In the genomic region with DNA sequence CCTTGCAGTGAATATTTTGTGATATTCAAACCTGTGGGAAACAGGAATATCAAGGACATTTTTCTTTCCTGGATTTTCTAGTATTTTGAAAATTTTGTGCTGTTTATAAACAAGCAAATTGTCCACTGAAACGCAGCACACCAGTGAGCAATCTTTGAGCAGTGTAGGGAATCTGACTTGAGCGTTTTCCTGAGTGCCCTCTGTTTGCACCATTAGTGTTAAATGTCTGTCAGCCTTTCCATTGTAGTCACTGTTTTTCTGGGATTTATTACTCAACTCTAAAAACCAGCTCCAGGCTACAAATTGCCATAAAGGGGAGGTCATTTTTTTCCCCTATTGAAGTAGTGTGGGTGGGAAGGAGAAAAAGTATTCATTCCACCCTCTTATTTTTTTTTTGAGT, we compare ENCODE assay signal across 19 cellular contexts. TPM values are rescaled to one million over a fixed set of nuclear protein-coding genes. Genes with fewer than 3 reads are reported as not detected.
DNase-seq lines count a peak whose midpoint lies in the region; ATAC-seq and TF ChIP-seq lines count a peak whose summit lies in the region.
"Had no signal": no experiment of that assay in that cellular context is flagged by ENCODE, and none has a peak within 500 bp of the region (broad histone marks: within the 10 kb centered on the region; RNA-seq: fewer than 3 reads in every experiment).

No MANE protein-coding gene starts in this region.

- H3K4me3 Mint-ChIP-seq in T-helper 1 cell treated with Interleukin-12 subunit alpha and Interleukin-12 subunit beta and Interleukin-4 antibody, amounts not matched to agents 30 μg/mL and 1 μg/mL, for 36 hours: no peak overlapping the region
- H3K4me3 Mint-ChIP-seq: activated CD8-positive, alpha-beta T cell treated with anti-CD3 and anti-CD28 coated beads for 36 hours; neural crest cell had no signal

- H3K4me1 Mint-ChIP-seq in T-helper 1 cell treated with Interleukin-12 subunit alpha and Interleukin-12 subunit beta and Interleukin-4 antibody, amounts not matched to agents 30 μg/mL and 1 μg/mL, for 36 hours (ENCODE audit: low read depth): peaks cover 52% of the 10 kb centered on the region

- in situ Hi-C loops in GM23248 (cut with MboI): no loop called here

- H3K9me2 ChIP-seq in GM23248 (ENCODE audit: insufficient read depth) (no peaks in the 10 kb centered on the region), OCI-LY7 (ENCODE audit: insufficient read depth, low read length) (no peaks in the 10 kb centered on the region), Karpas-422 (replicated peaks; ENCODE audit: insufficient read depth, low read length) (no peaks in the 10 kb centered on the region)

- H4K20me1 ChIP-seq in GM23248 (ENCODE audit: insufficient read depth) (no peaks in the 10 kb centered on the region), OCI-LY7 (ENCODE audit: insufficient read depth, low read length) (no peaks in the 10 kb centered on the region), Karpas-422 (ENCODE audit: insufficient read depth, low read depth, low read length) (no peaks in the 10 kb centered on the region)

- peaks cover 9% of the 10 kb centered on the region; the same call in 1 of the 2 replicates for H3K79me2 ChIP-seq in GM23248 (ENCODE audit: insufficient read depth)
- H3K79me2 ChIP-seq in OCI-LY7 (ENCODE audit: insufficient read depth, low read depth, low read length): no peaks in the 10 kb centered on the region
- no peaks in the 10 kb centered on the region for H3K79me2 ChIP-seq in Karpas-422 (ENCODE audit: low read length)

- POLR2A ChIA-PET in OCI-LY7 (lab: Charles Lee): interaction anchor here (0.6 kb wide), 1 partner anchor 549 kb away, joined by 4 read pairs; no protein-coding TSS in a partner anchor

- no peaks in the 10 kb centered on the region for H3K9me3 Mint-ChIP-seq in T-helper 1 cell treated with Interleukin-12 subunit alpha and Interleukin-12 subunit beta and Interleukin-4 antibody, amounts not matched to agents 30 μg/mL and 1 μg/mL, for 36 hours
- H3K9me3 Mint-ChIP-seq: activated CD8-positive, alpha-beta T cell treated with anti-CD3 and anti-CD28 coated beads for 36 hours; neural crest cell had no signal

- ATAC-seq in HG03460 (IDR thresholded peaks at IDR 0.05; ENCODE audit: unreplicated experiment): no peak
- ATAC-seq in body of pancreas: no peak
- ATAC-seq: activated CD8-positive, alpha-beta T cell treated with anti-CD3 and anti-CD28 coated beads for 36 hours had no signal

- 6 to 9% methylated on average over 2 of the region's 2 CpGs for WGBS in GM23248 (ENCODE audit: low coverage in 1 of 2, low lambda C conversion rate in 2 of 2, missing lambda C conversion rate in 2 of 2), 2 experiments
- 13 to 15% methylated on average over 2 of the region's 2 CpGs for WGBS in body of pancreas, 2 donors

- DNase-seq in T-helper 1 cell: no peak
- peak; percentile 83 for DNase-seq in GM23248
- no peak for DNase-seq in OCI-LY7 (ENCODE audit: low spot score)
- DNase-seq in medulla oblongata (ENCODE audit: extremely low spot score): peak; percentile 11
- no peak for DNase-seq in Karpas-422
- no peak for DNase-seq in body of pancreas
- DNase-seq: activated CD8-positive, alpha-beta T cell treated with anti-CD3 and anti-CD28 coated beads for 36 hours; dorsolateral prefrontal cortex; head of caudate nucleus; mesendoderm; MM.1S; retina; stimulated activated CD4-positive, alpha-beta T cell treated with anti-CD3 and anti-CD28 coated beads, Interleukin-15, amount 100 ng/mL, for 24 hours had no signal

- H3K4me1 ChIP-seq in GM23248 (ENCODE audit: insufficient read depth) (peaks cover 25% of the 10 kb centered on the region), OCI-LY7 (ENCODE audit: insufficient read depth, low read length, poor library complexity, severe bottlenecking) (peaks cover 27% of the 10 kb centered on the region), Karpas-422 (ENCODE audit: low read length) (no peaks in the 10 kb centered on the region), body of pancreas (no peaks in the 10 kb centered on the region)
- H3K4me1 ChIP-seq: SJSA1 had no signal

- TF ChIP-seq POLR2A in body of pancreas (IDR thresholded peaks at IDR 0.05): no peak

- intact Hi-C loops in OCI-LY7 (cut with micrococcal nuclease; ENCODE audit: unreplicated experiment) (loop anchor here (5.0 kb wide), 1 partner anchor 194 kb away; no protein-coding TSS in a partner anchor), body of pancreas (cut with DNase I) (no loop called here)

- peaks cover 15% of the 10 kb centered on the region for H3K36me3 Mint-ChIP-seq in T-helper 1 cell treated with Interleukin-12 subunit alpha and Interleukin-12 subunit beta and Interleukin-4 antibody, amounts not matched to agents 30 μg/mL and 1 μg/mL, for 36 hours (ENCODE audit: low read depth)

- peak overlapping the region; percentile 66 for H3K4me2 ChIP-seq in GM23248 (ENCODE audit: unreplicated experiment)
- H3K4me2 ChIP-seq in OCI-LY7 (ENCODE audit: low read length): no peak overlapping the region
- H3K4me2 ChIP-seq in Karpas-422 (ENCODE audit: low read depth, low read length, poor library complexity, severe bottlenecking): no peak overlapping the region

- H3K27me3 ChIP-seq in GM23248 (replicated peaks; ENCODE audit: insufficient read depth) (no peaks in the 10 kb centered on the region), Karpas-422 (ENCODE audit: low read length) (no peaks in the 10 kb centered on the region), body of pancreas (no peaks in the 10 kb centered on the region)
- H3K27me3 ChIP-seq: esophagus muscularis mucosa had no signal

- CTCF ChIA-PET in OCI-LY7 (lab: Charles Lee; ENCODE audit: unreplicated experiment): no interaction called here

- H3K4me3 ChIP-seq in GM23248 (no peak overlapping the region), OCI-LY7 (ENCODE audit: low read depth, low read length, poor library complexity, severe bottlenecking) (no peak overlapping the region), Karpas-422 (ENCODE audit: low read length) (no peak overlapping the region), body of pancreas (no peak overlapping the region)
- H3K4me3 ChIP-seq: dorsolateral prefrontal cortex, esophagus muscularis mucosa, SJSA1 had no signal

- H3K36me3 ChIP-seq in GM23248 (ENCODE audit: low read depth) (no peaks in the 10 kb centered on the region), OCI-LY7 (ENCODE audit: insufficient read depth, low read length) (no peaks in the 10 kb centered on the region), Karpas-422 (ENCODE audit: insufficient read depth, low read length) (no peaks in the 10 kb centered on the region), body of pancreas (replicated peaks in 1 of 2; ENCODE audit: insufficient read depth in 1 of 2, low read depth in 2 of 2) (no peaks in the 10 kb centered on the region)
- H3K36me3 ChIP-seq: esophagus muscularis mucosa, SJSA1 had no signal

- BruUV-seq in OCI-LY7 (replicated peaks; lab: Mats Ljungman, UMichigan): no TSS peak

- H3F3A ChIP-seq in GM23248 (ENCODE audit: insufficient read depth): peaks cover 21% of the 10 kb centered on the region

- peak overlapping the region; percentile 76 for H3K27ac Mint-ChIP-seq in T-helper 1 cell treated with Interleukin-12 subunit alpha and Interleukin-12 subunit beta and Interleukin-4 antibody, amounts not matched to agents 30 μg/mL and 1 μg/mL, for 36 hours
- H3K27ac Mint-ChIP-seq: activated CD8-positive, alpha-beta T cell treated with anti-CD3 and anti-CD28 coated beads for 36 hours had no signal

- TF ChIP-seq CTCF in OCI-LY7 (conservative IDR thresholded peaks at IDR 0.05; ENCODE audit: low read length) (no peak), body of pancreas (IDR thresholded peaks at IDR 0.05) (no peak)

- H3K9ac ChIP-seq in GM23248 (peak overlapping the region; percentile 46), Karpas-422 (ENCODE audit: low read length) (no peak overlapping the region)

- H3K9me3 ChIP-seq in GM23248 (ENCODE audit: low read depth) (no peaks in the 10 kb centered on the region), OCI-LY7 (ENCODE audit: low read length) (peaks cover 6% of the 10 kb centered on the region; the same call in 1 of the 2 replicates), Karpas-422 (ENCODE audit: low read length) (peaks cover 8% of the 10 kb centered on the region), body of pancreas (no peaks in the 10 kb centered on the region)
- H3K9me3 ChIP-seq: esophagus muscularis mucosa, SJSA1 had no signal

- no peaks in the 10 kb centered on the region for H3K27me3 Mint-ChIP-seq in T-helper 1 cell treated with Interleukin-12 subunit alpha and Interleukin-12 subunit beta and Interleukin-4 antibody, amounts not matched to agents 30 μg/mL and 1 μg/mL, for 36 hours (ENCODE audit: low read depth)

- H2AFZ ChIP-seq in GM23248: peak overlapping the region; percentile 2
- peak overlapping the region; percentile 68 for H2AFZ ChIP-seq in OCI-LY7 (ENCODE audit: low read length)
- no peak overlapping the region for H2AFZ ChIP-seq in Karpas-422 (ENCODE audit: low read length)

- peak overlapping the region; percentile 58 for H3K27ac ChIP-seq in GM23248
- H3K27ac ChIP-seq in OCI-LY7 (ENCODE audit: low read depth, low read length, poor library complexity, severe bottlenecking): no peak overlapping the region
- H3K27ac ChIP-seq in Karpas-422 (ENCODE audit: low read length): no peak overlapping the region
- no peak overlapping the region for H3K27ac ChIP-seq in body of pancreas
- H3K27ac ChIP-seq: dorsolateral prefrontal cortex, esophagus muscularis mucosa, SJSA1 had no signal

RNA-seq across cellular contexts. Expression of gene TSHZ2, which starts 51.6 kb away (rescaled TPM):
- total RNA-seq in GM23248 (2014; rRNA removed; shearing (Covaris generic)): 13.4 and 18.5 TPM in 2 replicates
- polyA plus RNA-seq in GM23248 (2016; fragmentation: Nextera tagmentation; extraction: Ambion mirVana): 4.5 and 6.3 TPM in 2 replicates
- total RNA-seq in OCI-LY7 (2014; rRNA removed; shearing (Covaris generic)): not detected in 2 replicates
- not detected in 2 replicates for total RNA-seq in OCI-LY7 (2022)
- 0.11 TPM in 1 of 2 replicates, not detected in the other for total RNA-seq in Karpas-422 (2014; rRNA removed; shearing (Covaris generic); ENCODE audit: low replicate concordance)
- total RNA-seq in body of pancreas: 1 to 10 TPM; 6.0 to 9.6 TPM
- total RNA-seq: SJSA1 had no signal
- polyA plus RNA-seq: AG04450 had no signal

Comparison
In these comparisons a context has a peak if more than half of its experiments do, and no peak if none do; other contexts are left out.
1. DNase-seq: peak in GM23248 (single experiment) and medulla oblongata (single experiment); none in T-helper 1 cell (0 of 5), OCI-LY7 (single experiment), Karpas-422 (single experiment) and body of pancreas (0 of 4).